ENCODE assay signal across 8 cellular contexts in genomic region chr17:42428141-42428944, GRCh38. TPM values are rescaled to one million over a fixed set of nuclear protein-coding genes. Genes with fewer than 3 reads are reported as not detected.
DNase-seq lines count a peak whose midpoint lies in the region; ATAC-seq, FAIRE-seq and TF ChIP-seq lines count a peak whose summit lies in the region.

No MANE protein-coding gene starts in this region.

- H3K4me1 ChIP-seq in K562 (replicated peaks in 1 of 2; ENCODE audit: control insufficient read depth in 2 of 2, insufficient read depth in 2 of 2, low read length in 2 of 2): peaks cover 7 to 10% of the 10 kb centered on the region in 2 experiments; a peak in 4 of 5 replicates
- peaks cover 14 to 26% of the 10 kb centered on the region in 2 donors for H3K4me1 ChIP-seq in gastrocnemius medialis

- in situ Hi-C loops in K562 (cut with MboI) (no loop called here), gastrocnemius medialis (cut with MboI; ENCODE audit: low sequenced_read_pairs in 4 of 4) (no loop called here)

- peak; percentile 71 to 76 (median 73) for TF ChIP-seq CTCF in K562 (IDR thresholded peaks at IDR 0.05 in 2 of 3, conservative IDR thresholded peaks at IDR 0.05 in 1 of 3; ENCODE audit: insufficient read depth in 2 of 3, low read depth in 1 of 3, low read length in 3 of 3)
- TF ChIP-seq CTCF in gastrocnemius medialis (IDR thresholded peaks at IDR 0.05 in 4 of 5, conservative IDR thresholded peaks at IDR 0.05 in 1 of 5): peak in 4 of 5 experiments; percentile 25 to 50 (median 40)

- peak overlapping the region; percentile 67 for H2AFZ ChIP-seq in K562 (ENCODE audit: low read depth, low read length)

- TF ChIP-seq RAD21 in K562 (CRISPR knock-in tag; conservative IDR thresholded peaks at IDR 0.05 in 1 of 2, IDR thresholded peaks at IDR 0.05 in 1 of 2): peak; percentile 49 to 69

- POLR2A ChIA-PET in K562 (lab: Yijun Ruan, JAX): interaction anchor here (0.6 to 1.0 kb wide), 6 partner anchors 8 to 206 kb away, joined by 3 read pairs; no protein-coding TSS in a partner anchor

- DNase-seq in COLO668 (lab: John Stamatoyannopoulos, UW; ENCODE audit: unreplicated experiment) (peak; percentile 7), GOT3 (lab: John Stamatoyannopoulos, UW) (peak; percentile 52), OCI-M1 (lab: John Stamatoyannopoulos, UW) (peak; percentile 84), K562 (ENCODE audit: extremely low read depth in 1 of 4, low spot score in 3 of 4) (peak in 2 of 4 experiments; percentile 43 to 67), iPS-NIHi11 (ENCODE audit: low spot score) (peak; percentile 58), gastrocnemius medialis (no peak)

- H3K27me3 ChIP-seq in K562 (ENCODE audit: control insufficient read depth in 2 of 2, insufficient read depth in 2 of 2, low read length in 2 of 2): no peaks in the 10 kb centered on the region
- no peaks in the 10 kb centered on the region for H3K27me3 ChIP-seq in gastrocnemius medialis

- peak; percentile 82 for FAIRE-seq in K562 (lab: Jason Lieb, UNC)

- H3K4me3 ChIP-seq in K562 (no peak overlapping the region), gastrocnemius medialis (no peak overlapping the region)

- 22% methylated on average over 4 of the region's 4 CpGs for WGBS in K562 (ENCODE audit: insufficient coverage, low coverage, missing lambda C conversion rate)

- no peak for TF ChIP-seq POLR2A in K562 (conservative IDR thresholded peaks at IDR 0.05)
- no peak for TF ChIP-seq POLR2A in gastrocnemius medialis (IDR thresholded peaks at IDR 0.05)

- H4K20me1 ChIP-seq in K562 (replicated peaks; ENCODE audit: control insufficient read depth, insufficient read depth, low read length): no peaks in the 10 kb centered on the region

- no peak overlapping the region for H3K4me2 ChIP-seq in K562 (ENCODE audit: insufficient read depth, low read length)

- H3K79me2 ChIP-seq in K562 (ENCODE audit: control insufficient read depth, insufficient read depth, low read length): no peaks in the 10 kb centered on the region

- no peaks in the 10 kb centered on the region for H3K36me3 ChIP-seq in K562 (ENCODE audit: control insufficient read depth, insufficient read depth, low read length)
- H3K36me3 ChIP-seq in gastrocnemius medialis: no peaks in the 10 kb centered on the region

- H3K27ac ChIP-seq in K562 (ENCODE audit: extremely low read depth, low read depth, low read length) (no peak overlapping the region), gastrocnemius medialis (no peak overlapping the region)

- no TSS peak for BruUV-seq in K562 (replicated peaks; lab: Mats Ljungman, UMichigan)

- CTCF ChIA-PET in K562 (lab: Yijun Ruan, JAX; ENCODE audit: low intra/inter-chr PET ratio): interaction anchor here (0.7 kb wide), 1 partner anchor 99 kb away, joined by 3 read pairs; no protein-coding TSS in a partner anchor

- intact Hi-C loops in K562 (cut with micrococcal nuclease) (loop anchor here (1.0 to 5.0 kb wide), 2 partner anchors 89 to 99 kb away; no protein-coding TSS in a partner anchor), gastrocnemius medialis (cut with DNase I; ENCODE audit: low total_unique reads) (no loop called here)

- ATAC-seq in K562: peak; percentile 86
- peak in 1 of 2 donors; percentile 35 for ATAC-seq in gastrocnemius medialis
- ATAC-seq in HG03139 (IDR thresholded peaks at IDR 0.05; ENCODE audit: unreplicated experiment): no peak
- ATAC-seq in GM18520 (IDR thresholded peaks at IDR 0.05; ENCODE audit: unreplicated experiment): no peak

- H3K9me3 ChIP-seq in K562 (replicated peaks; ENCODE audit: control insufficient read depth, insufficient read depth, low read depth, low read length): no peaks in the 10 kb centered on the region
- no peaks in the 10 kb centered on the region for H3K9me3 ChIP-seq in gastrocnemius medialis

- no peaks in the 10 kb centered on the region for H3K9me1 ChIP-seq in K562 (ENCODE audit: control insufficient read depth, insufficient read depth, low read length)

- no peak for TF ChIP-seq EP300 in K562 (IDR thresholded peaks at IDR 0.05; ENCODE audit: low read length)

- no peak overlapping the region for H3K9ac ChIP-seq in K562 (ENCODE audit: insufficient read depth in 1 of 2, low read depth in 2 of 2, low read length in 2 of 2)

TF ChIP-seq in K562, 482 proteins besides CTCF, POLR2A, EP300 and RAD21 (continues in another document):
- TF ChIP-seq ZKSCAN3 (CRISPR knock-in tag; IDR thresholded peaks at IDR 0.05) (no peak), ZNF445 (CRISPR knock-in tag; IDR thresholded peaks at IDR 0.05; ENCODE audit: low read depth) (no peak), MIER1 (IDR thresholded peaks at IDR 0.05; ENCODE audit: low read depth) (no peak)

RNA-seq across cellular contexts. Expression of gene CAVIN1, which starts 5.3 kb away (rescaled TPM):
- 11.6 and 29.3 TPM in 2 replicates for total RNA-seq in K562 (2011; cell fraction: chromatin; rRNA removed; ENCODE audit: low replicate concordance)
- 22.9 and 29.9 TPM in 2 replicates for total RNA-seq in K562 (2011; cell fraction: nucleolus; rRNA removed)
- 18.6 and 22.2 TPM in 2 replicates for total RNA-seq in K562 (2011; cell fraction: nucleoplasm; rRNA removed)
- total RNA-seq in K562 (2014; rRNA removed): 126 and 135 TPM in 2 replicates
- 56.1 and 57.8 TPM in 2 replicates for total RNA-seq in K562 (2014; rRNA removed; fragmentation: Illumina TruSeq; extraction: Trizol)
- 74.5 and 80.0 TPM in 2 replicates for total RNA-seq in K562 (2015; rRNA removed; fragmentation: Illumina TruSeq; extraction: Trizol)
- 143 and 162 TPM in 2 replicates for total RNA-seq in K562 (2021)
- 44.6 and 60.0 TPM in 2 replicates for polyA plus RNA-seq in K562 (2011; rRNA removed)
- 39.4 and 107 TPM in 2 replicates for polyA plus RNA-seq in K562 (2011; cell fraction: cytosol; rRNA removed)
- polyA plus RNA-seq in K562 (2011; cell fraction: nucleus; rRNA removed): 8.0 and 16.1 TPM in 2 replicates
- polyA plus RNA-seq in K562 (2012): 74.3 and 99.4 TPM in 2 replicates
- 77.6 and 93.7 TPM in 2 replicates for polyA plus RNA-seq in K562 (2014; fragmentation: Illumina TruSeq; extraction: Trizol)
- 1 to 10 TPM; 6.8 to 8.6 TPM for polyA plus RNA-seq in K562 (2014; fragmentation: Nextera tagmentation; extraction: Ambion mirVana)
- polyA plus RNA-seq in K562 (2014; rRNA removed): 72.9 and 92.8 TPM in 2 replicates
- 34.7 and 64.3 TPM in 2 replicates for polyA minus RNA-seq in K562 (2011; rRNA and poly(A)+ RNA removed)
- 81.5 and 110 TPM in 2 replicates for polyA minus RNA-seq in K562 (2011; cell fraction: cytosol; rRNA and poly(A)+ RNA removed)
- polyA minus RNA-seq in K562 (2011; cell fraction: nucleus; rRNA and poly(A)+ RNA removed): 9.4 and 9.6 TPM in 2 replicates
- 100 to 1,000 TPM in 3 of 4 donors, 10 to 100 TPM in 1; 64.9 to 137 (median 125) TPM for total RNA-seq in gastrocnemius medialis

RNA-seq across cellular contexts. Expression of gene ATP6V0A1, which starts 30.3 kb away (rescaled TPM):
- 998 and 1,046 TPM in 2 replicates for total RNA-seq in K562 (2011; cell fraction: chromatin; rRNA removed; ENCODE audit: low replicate concordance)
- total RNA-seq in K562 (2011; cell fraction: nucleolus; rRNA removed): 668 and 698 TPM in 2 replicates
- 746 and 878 TPM in 2 replicates for total RNA-seq in K562 (2011; cell fraction: nucleoplasm; rRNA removed)
- total RNA-seq in K562 (2014; rRNA removed) (71.7 and 82.2 TPM in 2 replicates), K562 (2014; rRNA removed; fragmentation: Illumina TruSeq; extraction: Trizol) (75.5 and 89.2 TPM in 2 replicates), K562 (2015; rRNA removed; fragmentation: Illumina TruSeq; extraction: Trizol) (54.9 and 56.1 TPM in 2 replicates), K562 (2021) (127 and 141 TPM in 2 replicates), gastrocnemius medialis (100 to 1,000 TPM in 2 of 4 donors, 10 to 100 TPM in 2; 65.3 to 138 (median 95.3) TPM)
- polyA plus RNA-seq in K562 (2011; rRNA removed) (102 and 104 TPM in 2 replicates), K562 (2014; fragmentation: Illumina TruSeq; extraction: Trizol) (143 and 158 TPM in 2 replicates), K562 (2014; fragmentation: Nextera tagmentation; extraction: Ambion mirVana) (10 to 100 TPM; 11.8 to 46.3 TPM), K562 (2014; rRNA removed) (62.7 and 80.3 TPM in 2 replicates)
- 101 and 137 TPM in 2 replicates for polyA plus RNA-seq in K562 (2011; cell fraction: cytosol; rRNA removed)
- 300 and 643 TPM in 2 replicates for polyA plus RNA-seq in K562 (2011; cell fraction: nucleus; rRNA removed)
- polyA plus RNA-seq in K562 (2012): 77.1 and 103 TPM in 2 replicates
- 165 and 302 TPM in 2 replicates for polyA minus RNA-seq in K562 (2011; rRNA and poly(A)+ RNA removed)
- 41.3 and 104 TPM in 2 replicates for polyA minus RNA-seq in K562 (2011; cell fraction: cytosol; rRNA and poly(A)+ RNA removed)
- polyA minus RNA-seq in K562 (2011; cell fraction: nucleus; rRNA and poly(A)+ RNA removed): 181 and 232 TPM in 2 replicates

RNA-seq across cellular contexts. Expression of gene STAT3, which starts 40.1 kb away (rescaled TPM):
- total RNA-seq in K562 (2011; cell fraction: chromatin; rRNA removed; ENCODE audit: low replicate concordance): 176 and 210 TPM in 2 replicates
- total RNA-seq in K562 (2011; cell fraction: nucleolus; rRNA removed): 110 and 117 TPM in 2 replicates
- 145 and 167 TPM in 2 replicates for total RNA-seq in K562 (2011; cell fraction: nucleoplasm; rRNA removed)
- total RNA-seq in K562 (2014; rRNA removed) (90.4 and 99.6 TPM in 2 replicates), K562 (2014; rRNA removed; fragmentation: Illumina TruSeq; extraction: Trizol) (108 and 115 TPM in 2 replicates), K562 (2015; rRNA removed; fragmentation: Illumina TruSeq; extraction: Trizol) (105 and 113 TPM in 2 replicates), K562 (2021) (120 and 133 TPM in 2 replicates), gastrocnemius medialis (100 to 1,000 TPM in 3 of 4 donors, 10 to 100 TPM in 1; 88.4 to 203 (median 130) TPM)
- polyA plus RNA-seq in K562 (2011; rRNA removed) (90.0 and 120 TPM in 2 replicates), K562 (2014; fragmentation: Illumina TruSeq; extraction: Trizol) (179 and 180 TPM in 2 replicates), K562 (2014; fragmentation: Nextera tagmentation; extraction: Ambion mirVana) (100 to 1,000 TPM; 114 to 160 TPM), K562 (2014; rRNA removed) (120 and 134 TPM in 2 replicates)
- polyA plus RNA-seq in K562 (2011; cell fraction: cytosol; rRNA removed): 83.3 and 125 TPM in 2 replicates
- polyA plus RNA-seq in K562 (2011; cell fraction: nucleus; rRNA removed): 58.4 and 72.2 TPM in 2 replicates
- polyA plus RNA-seq in K562 (2012): 160 and 179 TPM in 2 replicates
- 111 and 124 TPM in 2 replicates for polyA minus RNA-seq in K562 (2011; rRNA and poly(A)+ RNA removed)
- polyA minus RNA-seq in K562 (2011; cell fraction: cytosol; rRNA and poly(A)+ RNA removed): 68.3 and 70.2 TPM in 2 replicates
- polyA minus RNA-seq in K562 (2011; cell fraction: nucleus; rRNA and poly(A)+ RNA removed): 35.3 and 48.0 TPM in 2 replicates

Comparison
In these comparisons a context has a peak if more than half of its experiments do, and no peak if none do; other contexts are left out.
1. DNase-seq: peak in COLO668 (single experiment), GOT3 (single experiment), OCI-M1 (single experiment) and iPS-NIHi11 (single experiment); none in gastrocnemius medialis (0 of 2).